Comparison of ENCODE assay signal across 2 cellular contexts in the genomic region with DNA sequence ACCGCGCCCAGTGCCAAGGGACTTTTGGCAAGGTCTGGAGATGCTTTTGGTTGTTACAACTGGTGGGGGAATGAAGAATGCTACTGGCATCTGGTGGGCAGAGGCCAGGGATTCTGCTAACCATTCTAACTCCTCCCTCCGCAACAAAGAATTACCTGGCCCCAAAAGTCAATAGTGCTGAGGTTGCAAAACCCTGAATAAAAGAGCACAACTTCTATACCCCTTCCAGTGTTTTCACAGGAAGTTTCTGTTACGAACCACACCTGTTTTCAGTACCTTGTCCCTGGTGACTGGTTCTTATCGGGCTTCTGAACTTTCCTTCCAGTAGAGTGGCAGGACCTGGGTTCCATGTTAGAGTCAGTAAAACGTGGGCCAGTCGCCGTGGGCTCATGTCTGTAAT.
A peak's percentile ranks its signal among the peaks of the same experiment; 100 is the strongest.
TF ChIP-seq lines count a peak whose summit lies in the region.

No MANE protein-coding gene starts in this region.

TF ChIP-seq in HepG2, 621 proteins besides CTCF, POLR2A, EP300 and RAD21:
- TF ChIP-seq, protein P1, sequence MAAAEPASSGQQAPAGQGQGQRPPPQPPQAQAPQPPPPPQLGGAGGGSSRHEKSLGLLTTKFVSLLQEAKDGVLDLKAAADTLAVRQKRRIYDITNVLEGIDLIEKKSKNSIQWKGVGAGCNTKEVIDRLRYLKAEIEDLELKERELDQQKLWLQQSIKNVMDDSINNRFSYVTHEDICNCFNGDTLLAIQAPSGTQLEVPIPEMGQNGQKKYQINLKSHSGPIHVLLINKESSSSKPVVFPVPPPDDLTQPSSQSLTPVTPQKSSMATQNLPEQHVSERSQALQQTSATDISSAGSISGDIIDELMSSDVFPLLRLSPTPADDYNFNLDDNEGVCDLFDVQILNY (CRISPR knock-in tag; conservative IDR thresholded peaks at IDR 0.05) = no peak
- TF ChIP-seq MAFK (conservative IDR thresholded peaks at IDR 0.05 in 1 of 2, IDR thresholded peaks at IDR 0.05 in 1 of 2; ENCODE audit: low read length in 2 of 2) = peak; percentile 99
- TF ChIP-seq, protein P2, sequence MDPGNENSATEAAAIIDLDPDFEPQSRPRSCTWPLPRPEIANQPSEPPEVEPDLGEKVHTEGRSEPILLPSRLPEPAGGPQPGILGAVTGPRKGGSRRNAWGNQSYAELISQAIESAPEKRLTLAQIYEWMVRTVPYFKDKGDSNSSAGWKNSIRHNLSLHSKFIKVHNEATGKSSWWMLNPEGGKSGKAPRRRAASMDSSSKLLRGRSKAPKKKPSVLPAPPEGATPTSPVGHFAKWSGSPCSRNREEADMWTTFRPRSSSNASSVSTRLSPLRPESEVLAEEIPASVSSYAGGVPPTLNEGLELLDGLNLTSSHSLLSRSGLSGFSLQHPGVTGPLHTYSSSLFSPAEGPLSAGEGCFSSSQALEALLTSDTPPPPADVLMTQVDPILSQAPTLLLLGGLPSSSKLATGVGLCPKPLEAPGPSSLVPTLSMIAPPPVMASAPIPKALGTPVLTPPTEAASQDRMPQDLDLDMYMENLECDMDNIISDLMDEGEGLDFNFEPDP (CRISPR knock-in tag; conservative IDR thresholded peaks at IDR 0.05) = 0 out of 2 replicates have a peak, but pooled peaks have one; percentile 11
- TF ChIP-seq CREB1 (IDR thresholded peaks at IDR 0.05) = no peak
- TF ChIP-seq CREB1 (CRISPR knock-in tag; IDR thresholded peaks at IDR 0.05) = no peak
- peak; percentile 99 for TF ChIP-seq MAFF (IDR thresholded peaks at IDR 0.05; ENCODE audit: low read depth, low read length)
- peak; percentile 45; the same call in 1 of the 2 replicates for TF ChIP-seq MAFG (CRISPR knock-in tag; IDR thresholded peaks at IDR 0.05)
- TF ChIP-seq ZNF251 (CRISPR knock-in tag; IDR thresholded peaks at IDR 0.05) = no peak

TF ChIP-seq in H1, 55 proteins besides CTCF, POLR2A, EP300 and RAD21:
- TF ChIP-seq MAFK (IDR thresholded peaks at IDR 0.05; ENCODE audit: low read depth, low read length) (peak; percentile 86), JUND (IDR thresholded peaks at IDR 0.05; ENCODE audit: low read length) (no peak)
